Comparison of ENCODE assay signal across 9 cellular contexts in genomic region chr5:151150484-151151262, GRCh38. TPM values are rescaled to one million over a fixed set of nuclear protein-coding genes. Genes with fewer than 3 reads are reported as not detected.
A peak's percentile ranks its signal among the peaks of the same experiment; 100 is the strongest.
DNase-seq lines count a peak whose midpoint lies in the region; ATAC-seq, FAIRE-seq and TF ChIP-seq lines count a peak whose summit lies in the region.
"Had no signal": no experiment of that assay in that cellular context is flagged by ENCODE, and none has a peak within 500 bp of the region (broad histone marks: within the 10 kb centered on the region; RNA-seq: fewer than 3 reads in every experiment).

No MANE protein-coding gene starts in this region.

- 15% methylated on average over 5 of the region's 5 CpGs for WGBS in K562 (ENCODE audit: insufficient coverage, low coverage, missing lambda C conversion rate)

- ATAC-seq in HG03108 (IDR thresholded peaks at IDR 0.05; ENCODE audit: unreplicated experiment) (peak; percentile 45), K562 (peak; percentile 23), lower lobe of right lung (peak; percentile 56 to 61)

- DNase-seq in breast epithelium (ENCODE audit: low spot score in 2 of 2), result no peak
- no peak for DNase-seq in MCF 10A (ENCODE audit: unreplicated experiment)
- DNase-seq in T follicular helper cell (ENCODE audit: low read depth), result peak; percentile 75
- no peak for DNase-seq in K562 (ENCODE audit: extremely low read depth in 1 of 4, low spot score in 3 of 4)
- peak; percentile 53 for DNase-seq in lower lobe of right lung
- DNase-seq in stimulated activated CD8-positive, alpha-beta memory T cell treated with anti-CD3 and anti-CD28 coated beads, Interleukin-7, amount 100 ng/mL, for 1 hour (ENCODE audit: low read depth in 2 of 2), result peak; percentile 44 to 49
- no peak for DNase-seq in BE2C

- no peaks in the 10 kb centered on the region for H3K36me3 Mint-ChIP-seq in MCF 10A (ENCODE audit: insufficient read depth, unreplicated experiment)

- H3K27ac ChIP-seq in breast epithelium (peak overlapping the region; percentile 72 to 87), K562 (ENCODE audit: extremely low read depth, low read depth, low read length) (no peak overlapping the region), lower lobe of right lung (peak overlapping the region; percentile 60)

- peak overlapping the region in 1 of 3 donors; percentile 17 for H3K4me3 ChIP-seq in breast epithelium
- no peak overlapping the region for H3K4me3 ChIP-seq in K562
- H3K4me3 ChIP-seq in lower lobe of right lung, result no peak overlapping the region
- H3K4me3 ChIP-seq in BE2C (ENCODE audit: low read depth, low read length), result no peak overlapping the region

- in situ Hi-C loops in K562 (cut with MboI), result no loop called here

- no peak overlapping the region for H3K4me2 ChIP-seq in K562 (ENCODE audit: insufficient read depth, low read length)

- no peak for FAIRE-seq in K562 (lab: Jason Lieb, UNC)
- FAIRE-seq: G401.6 had no signal

- no peaks in the 10 kb centered on the region for H4K20me1 ChIP-seq in K562 (replicated peaks; ENCODE audit: control insufficient read depth, insufficient read depth, low read length)

- H3K9me3 ChIP-seq in breast epithelium (no peaks in the 10 kb centered on the region), K562 (replicated peaks; ENCODE audit: control insufficient read depth, insufficient read depth, low read depth, low read length) (no peaks in the 10 kb centered on the region), lower lobe of right lung (no peaks in the 10 kb centered on the region), BE2C (no peaks in the 10 kb centered on the region)

- no peaks in the 10 kb centered on the region for H3K27me3 Mint-ChIP-seq in MCF 10A (ENCODE audit: insufficient read depth, unreplicated experiment)

- TF ChIP-seq EP300 in K562 (IDR thresholded peaks at IDR 0.05; ENCODE audit: low read length), result no peak

- H3K9ac ChIP-seq in K562 (ENCODE audit: insufficient read depth in 1 of 2, low read depth in 2 of 2, low read length in 2 of 2), result no peak overlapping the region

- H3K27me3 ChIP-seq in breast epithelium (no peaks in the 10 kb centered on the region), K562 (ENCODE audit: control insufficient read depth in 2 of 2, insufficient read depth in 2 of 2, low read length in 2 of 2) (peaks cover 0 to 8% of the 10 kb centered on the region in 2 experiments; a peak in 1 of 5 replicates), lower lobe of right lung (ENCODE audit: low read depth) (no peaks in the 10 kb centered on the region), BE2C (no peaks in the 10 kb centered on the region)

- no peak overlapping the region for H3K4me3 Mint-ChIP-seq in MCF 10A (ENCODE audit: unreplicated experiment)

- intact Hi-C loops in breast epithelium (cut with DNase I; ENCODE audit: low total_unique reads) (no loop called here), MCF 10A (cut with micrococcal nuclease) (no loop called here), K562 (cut with micrococcal nuclease) (no loop called here), lower lobe of right lung (cut with DNase I) (no loop called here)

- H3K27ac Mint-ChIP-seq in MCF 10A (ENCODE audit: low read depth, unreplicated experiment), result no peak overlapping the region

- no peaks in the 10 kb centered on the region for H3K9me1 ChIP-seq in K562 (ENCODE audit: control insufficient read depth, insufficient read depth, low read length)

- no peaks in the 10 kb centered on the region for H3K79me2 ChIP-seq in K562 (ENCODE audit: control insufficient read depth, insufficient read depth, low read length)

- TF ChIP-seq RAD21 in K562 (CRISPR knock-in tag; conservative IDR thresholded peaks at IDR 0.05 in 1 of 2, IDR thresholded peaks at IDR 0.05 in 1 of 2), result no peak

- H3K36me3 ChIP-seq in breast epithelium (no peaks in the 10 kb centered on the region), K562 (ENCODE audit: control insufficient read depth, insufficient read depth, low read length) (no peaks in the 10 kb centered on the region), lower lobe of right lung (peaks cover 15% of the 10 kb centered on the region), BE2C (no peaks in the 10 kb centered on the region)

- H3K9me3 Mint-ChIP-seq in MCF 10A (ENCODE audit: unreplicated experiment), result no peaks in the 10 kb centered on the region

- H3K4me1 Mint-ChIP-seq in MCF 10A (ENCODE audit: insufficient read depth, unreplicated experiment), result peaks cover 4% of the 10 kb centered on the region

- POLR2A ChIA-PET in MCF 10A (lab: Yijun Ruan, JAX) (interaction anchor here (1.2 kb wide), 2 partner anchors 12 to 21 kb away, joined by 3 read pairs; no protein-coding TSS in a partner anchor), K562 (lab: Yijun Ruan, JAX) (interaction anchor here (0.6 to 1.4 kb wide), 2 partner anchors 17 to 39 kb away, joined by 3 to 4 read pairs; no protein-coding TSS in a partner anchor)

- no TSS peak for BruUV-seq in MCF 10A (replicated peaks; lab: Mats Ljungman, UMichigan)
- BruUV-seq in K562 (replicated peaks; lab: Mats Ljungman, UMichigan), result no TSS peak

- no peak for TF ChIP-seq CTCF in breast epithelium (IDR thresholded peaks at IDR 0.05)
- TF ChIP-seq CTCF in MCF 10A (IDR thresholded peaks at IDR 0.05; ENCODE audit: unreplicated experiment), result no peak
- no peak for TF ChIP-seq CTCF in K562 (IDR thresholded peaks at IDR 0.05 in 2 of 3, conservative IDR thresholded peaks at IDR 0.05 in 1 of 3; ENCODE audit: insufficient read depth in 2 of 3, low read depth in 1 of 3, low read length in 3 of 3)
- no peak for TF ChIP-seq CTCF in lower lobe of right lung (IDR thresholded peaks at IDR 0.05)
- no peak for TF ChIP-seq CTCF in BE2C (IDR thresholded peaks at IDR 0.05; ENCODE audit: low read depth, low read length)

- CTCF ChIA-PET in MCF 10A (lab: Yijun Ruan, JAX), result interaction anchor here (0.6 to 8.7 kb wide), 9 partner anchors 14 to 351 kb away, joined by 3 to 112 read pairs (median 3); no protein-coding TSS in a partner anchor
- CTCF ChIA-PET in K562 (lab: Yijun Ruan, JAX; ENCODE audit: low intra/inter-chr PET ratio), result no interaction called here

- peaks cover 0 to 2% of the 10 kb centered on the region in 2 donors for H3K4me1 ChIP-seq in breast epithelium
- peaks cover 5 to 9% of the 10 kb centered on the region in 2 experiments; a peak in 4 of 5 replicates for H3K4me1 ChIP-seq in K562 (replicated peaks in 1 of 2; ENCODE audit: control insufficient read depth in 2 of 2, insufficient read depth in 2 of 2, low read length in 2 of 2)
- H3K4me1 ChIP-seq in lower lobe of right lung, result peaks cover 80% of the 10 kb centered on the region
- H3K4me1 ChIP-seq in BE2C, result no peaks in the 10 kb centered on the region; the same call in 1 of the 2 replicates

- H2AFZ ChIP-seq in K562 (ENCODE audit: low read depth, low read length), result no peak overlapping the region

- TF ChIP-seq POLR2A in breast epithelium (IDR thresholded peaks at IDR 0.05) (no peak), K562 (conservative IDR thresholded peaks at IDR 0.05) (no peak)

TF ChIP-seq in K562, 482 proteins besides CTCF, POLR2A, EP300 and RAD21:
- TF ChIP-seq ETV6 (IDR thresholded peaks at IDR 0.05; ENCODE audit: borderline replicate concordance in 1 of 2, low read depth in 2 of 2, low read length in 1 of 2), result no peak
- TF ChIP-seq ETV6 (CRISPR knock-in tag; IDR thresholded peaks at IDR 0.05; ENCODE audit: borderline replicate concordance), result no peak
- TF ChIP-seq ERF (CRISPR knock-in tag; IDR thresholded peaks at IDR 0.05), result 0 out of 2 replicates have a peak, but pooled peaks have one; percentile 46
- TF ChIP-seq RFX1 (IDR thresholded peaks at IDR 0.05), result peak; percentile 68

RNA-seq across cellular contexts. Expression of gene ANXA6, which starts 6.9 kb away (rescaled TPM):
- total RNA-seq in breast epithelium, result 100 to 1,000 TPM; 206 to 320 (median 276) TPM
- total RNA-seq in MCF 10A (2022), result 2.6 TPM in 2 replicates
- 14.4 and 15.9 TPM in 2 replicates for total RNA-seq in K562 (2011; cell fraction: chromatin; rRNA removed; ENCODE audit: low replicate concordance)
- 6.0 and 8.9 TPM in 2 replicates for total RNA-seq in K562 (2011; cell fraction: nucleolus; rRNA removed)
- total RNA-seq in K562 (2011; cell fraction: nucleoplasm; rRNA removed), result 11.6 and 11.7 TPM in 2 replicates
- 8.1 and 11.8 TPM in 2 replicates for total RNA-seq in K562 (2014; rRNA removed)
- total RNA-seq in K562 (2014; rRNA removed; fragmentation: Illumina TruSeq; extraction: Trizol), result 7.8 and 9.6 TPM in 2 replicates
- 12.0 and 13.2 TPM in 2 replicates for total RNA-seq in K562 (2015; rRNA removed; fragmentation: Illumina TruSeq; extraction: Trizol)
- 11.6 and 12.0 TPM in 2 replicates for total RNA-seq in K562 (2021)
- polyA plus RNA-seq in K562 (2011; rRNA removed), result 8.1 and 27.2 TPM in 2 replicates
- polyA plus RNA-seq in K562 (2011; cell fraction: cytosol; rRNA removed), result 7.1 and 33.5 TPM in 2 replicates
- polyA plus RNA-seq in K562 (2011; cell fraction: nucleus; rRNA removed), result 5.0 and 18.8 TPM in 2 replicates
- 13.5 and 16.9 TPM in 2 replicates for polyA plus RNA-seq in K562 (2012)
- polyA plus RNA-seq in K562 (2014; fragmentation: Illumina TruSeq; extraction: Trizol), result 10.1 and 10.4 TPM in 2 replicates
- polyA plus RNA-seq in K562 (2014; fragmentation: Nextera tagmentation; extraction: Ambion mirVana), result 1 to 10 TPM in 1 of 2 experiments, under 1 TPM in 1; 0.70 to 1.9 TPM
- 8.3 and 8.8 TPM in 2 replicates for polyA plus RNA-seq in K562 (2014; rRNA removed)
- 11.3 and 36.0 TPM in 2 replicates for polyA minus RNA-seq in K562 (2011; rRNA and poly(A)+ RNA removed)
- 5.2 and 14.0 TPM in 2 replicates for polyA minus RNA-seq in K562 (2011; cell fraction: cytosol; rRNA and poly(A)+ RNA removed)
- polyA minus RNA-seq in K562 (2011; cell fraction: nucleus; rRNA and poly(A)+ RNA removed), result 6.1 and 27.3 TPM in 2 replicates
- 120 TPM for total RNA-seq in lower lobe of right lung
- 114 TPM for polyA plus RNA-seq in BE2C (2012; ENCODE audit: insufficient read depth, insufficient read length, low read depth)

Comparison
In these comparisons a context has a peak if more than half of its experiments do, and no peak if none do; other contexts are left out.
1. DNase-seq: peak in T follicular helper cell (single experiment), lower lobe of right lung (single experiment) and stimulated activated CD8-positive, alpha-beta memory T cell treated with anti-CD3 and anti-CD28 coated beads, Interleukin-7, amount 100 ng/mL, for 1 hour (2 of 2); none in breast epithelium (0 of 2), MCF 10A (single experiment), K562 (0 of 4) and BE2C (single experiment).
2. Peak in every context shown above with its lines, with median percentiles within 50 percentile points of each other: ATAC-seq.